In the genomic region with DNA sequence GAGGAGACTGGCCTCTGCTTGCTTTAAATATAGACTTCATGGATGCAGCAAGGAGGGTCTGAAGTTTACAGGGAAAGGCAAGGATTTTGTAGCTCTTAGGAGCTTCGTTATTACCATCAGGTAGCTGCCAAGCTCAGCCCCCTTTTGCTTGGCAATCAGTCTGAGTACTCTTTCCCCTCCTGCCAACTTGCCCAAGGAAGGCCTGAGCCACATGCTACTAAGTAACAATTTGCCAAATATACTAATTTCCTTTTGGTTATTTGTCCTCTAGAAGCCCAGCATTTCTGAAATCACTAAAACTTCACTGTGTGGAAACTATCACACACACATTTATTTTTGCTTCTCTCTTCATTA, we compare ENCODE assay signal across 17 cellular contexts.
DNase-seq lines count a peak whose midpoint lies in the region; ATAC-seq, FAIRE-seq and TF ChIP-seq lines count a peak whose summit lies in the region.
"Had no signal": no experiment of that assay in that cellular context is flagged by ENCODE, and none has a peak within 500 bp of the region (broad histone marks: within the 10 kb centered on the region; RNA-seq: fewer than 3 reads in every experiment).

No MANE protein-coding gene starts in this region.

- peaks cover 26% of the 10 kb centered on the region for H3K4me1 Mint-ChIP-seq in chondrocyte (ENCODE audit: low read depth)
- H3K4me1 Mint-ChIP-seq in naive thymus-derived CD8-positive, alpha-beta T cell = peaks cover 0 to 16% (median 3%) of the 10 kb centered on the region in 4 donors
- H3K4me1 Mint-ChIP-seq: memory B cell had no signal

- peaks cover 3% of the 10 kb centered on the region for H3K36me3 Mint-ChIP-seq in chondrocyte (ENCODE audit: low read depth)
- peaks cover 0 to 7% (median 0%) of the 10 kb centered on the region in 3 donors for H3K36me3 Mint-ChIP-seq in naive thymus-derived CD8-positive, alpha-beta T cell
- H3K36me3 Mint-ChIP-seq: activated naive CD8-positive, alpha-beta T cell; memory B cell had no signal

- H3K4me1 ChIP-seq in HepG2 (ENCODE audit: insufficient read depth, low read length) = peaks cover 34% of the 10 kb centered on the region
- peaks cover 0 to 4% (median 0%) of the 10 kb centered on the region in 4 donors for H3K4me1 ChIP-seq in right lobe of liver
- peaks cover 30% of the 10 kb centered on the region for H3K4me1 ChIP-seq in osteoblast (ENCODE audit: insufficient read depth, low read length)

- H3K9ac ChIP-seq in HepG2 (ENCODE audit: insufficient read depth, low read depth, low read length) = no peak overlapping the region

- BruUV-seq in HepG2 (replicated peaks; lab: Mats Ljungman, UMichigan) = no TSS peak

- H3K27ac ChIP-seq in HepG2 (ENCODE audit: extremely low read length, insufficient read depth, low read length) (no peak overlapping the region), right lobe of liver (no peak overlapping the region), osteoblast (ENCODE audit: low read depth, low read length) (peak overlapping the region; percentile 67)
- H3K27ac ChIP-seq: neutrophil had no signal

- in situ Hi-C loops in HepG2 (cut with HindIII; ENCODE audit: extremely low pct_ligation_motif_present, low pct_unique_long_range_greater_than_20kb) = no loop called here

- no peak for TF ChIP-seq EP300 in HepG2 (IDR thresholded peaks at IDR 0.05; ENCODE audit: low read depth in 2 of 2, low read length in 2 of 2)
- no peak for TF ChIP-seq EP300 in HepG2 (CRISPR knock-in tag; IDR thresholded peaks at IDR 0.05; ENCODE audit: borderline replicate concordance)

- peak overlapping the region; percentile 83 for H3K27ac Mint-ChIP-seq in chondrocyte (ENCODE audit: unreplicated experiment)
- H3K27ac Mint-ChIP-seq in naive thymus-derived CD8-positive, alpha-beta T cell = no peak overlapping the region
- H3K27ac Mint-ChIP-seq: activated naive CD8-positive, alpha-beta T cell; memory B cell had no signal

- DNase-seq in HepG2 (ENCODE audit: low spot score) = no peak
- DNase-seq in right lobe of liver = no peak
- DNase-seq in chondrocyte (ENCODE audit: low spot score) = no peak
- DNase-seq in osteoblast (ENCODE audit: insufficient read length, low spot score, missing footprints) = no peak
- no peak for DNase-seq in naive thymus-derived CD8-positive, alpha-beta T cell
- DNase-seq in NOMO-1 treated with dmso at 0.1 percent for 144 hours (lab: John Stamatoyannopoulos, UW; ENCODE audit: unreplicated experiment) = no peak
- DNase-seq in NCI-H1930 (lab: John Stamatoyannopoulos, UW) = no peak
- DNase-seq: activated CD4-positive, alpha-beta T cell treated with anti-CD3 and anti-CD28 coated beads for 48 hours; central memory CD4-positive, alpha-beta T cell; SHP77; T-helper 9 cell had no signal

- POLR2A ChIA-PET in HepG2 (lab: Yijun Ruan, JAX) = no interaction called here
- POLR2A ChIA-PET in naive thymus-derived CD8-positive, alpha-beta T cell (lab: Charles Lee) = no interaction called here

- peaks cover 14% of the 10 kb centered on the region for H3K9me3 Mint-ChIP-seq in chondrocyte (ENCODE audit: low read depth)
- H3K9me3 Mint-ChIP-seq in naive thymus-derived CD8-positive, alpha-beta T cell = peaks cover 0 to 25% (median 7%) of the 10 kb centered on the region in 9 donors

- WGBS in HepG2 (ENCODE audit: low lambda C conversion rate) = 0% methylated on average over 1 of the region's 1 CpG
- WGBS in right lobe of liver (ENCODE audit: insufficient coverage, low coverage, low lambda C conversion rate, missing lambda C conversion rate) = 36% methylated on average over 1 of the region's 1 CpG

- peaks cover 11% of the 10 kb centered on the region; the same call in 1 of the 2 replicates for H3K9me3 ChIP-seq in HepG2 (ENCODE audit: low read length)
- H3K9me3 ChIP-seq in right lobe of liver = no peaks in the 10 kb centered on the region
- H3K9me3 ChIP-seq in osteoblast (ENCODE audit: low read depth, low read length) = no peaks in the 10 kb centered on the region
- H3K9me3 ChIP-seq: A549, neutrophil had no signal

- H3K27me3 ChIP-seq in HepG2 (ENCODE audit: control insufficient read depth in 1 of 2, insufficient read depth in 2 of 2, low read length in 2 of 2) (no peaks in the 10 kb centered on the region), right lobe of liver (no peaks in the 10 kb centered on the region), osteoblast (ENCODE audit: insufficient read depth, low read length) (no peaks in the 10 kb centered on the region)
- H3K27me3 ChIP-seq: neutrophil had no signal

- ATAC-seq in HepG2 = no peak
- no peak for ATAC-seq in right lobe of liver
- no peak for ATAC-seq in naive thymus-derived CD8-positive, alpha-beta T cell
- no peak for ATAC-seq in GM19397 (IDR thresholded peaks at IDR 0.05; ENCODE audit: unreplicated experiment)
- ATAC-seq: A549 had no signal

- no peak for TF ChIP-seq CTCF in HepG2 (CRISPR knock-in tag; IDR thresholded peaks at IDR 0.05)
- no peak for TF ChIP-seq CTCF in right lobe of liver (IDR thresholded peaks at IDR 0.05)
- no peak for TF ChIP-seq CTCF in chondrocyte (IDR thresholded peaks at IDR 0.05)
- no peak for TF ChIP-seq CTCF in osteoblast (IDR thresholded peaks at IDR 0.05; ENCODE audit: extremely low read depth, low read depth, low read length)

- no peak for TF ChIP-seq RAD21 in HepG2 (CRISPR knock-in tag; IDR thresholded peaks at IDR 0.05)

- H4K20me1 ChIP-seq in HepG2 (ENCODE audit: insufficient read depth, low read length) = no peaks in the 10 kb centered on the region
- no peaks in the 10 kb centered on the region for H4K20me1 ChIP-seq in osteoblast (ENCODE audit: insufficient read depth, low read length)

- H3K36me3 ChIP-seq in HepG2 (replicated peaks in 1 of 2; ENCODE audit: control insufficient read depth in 1 of 2, insufficient read depth in 2 of 2, low read length in 2 of 2) (no peaks in the 10 kb centered on the region), right lobe of liver (no peaks in the 10 kb centered on the region), osteoblast (ENCODE audit: insufficient read depth, low read length) (no peaks in the 10 kb centered on the region)
- H3K36me3 ChIP-seq: neutrophil had no signal

- no peak overlapping the region for H3K4me3 Mint-ChIP-seq in chondrocyte (ENCODE audit: unreplicated experiment)
- H3K4me3 Mint-ChIP-seq in naive thymus-derived CD8-positive, alpha-beta T cell = no peak overlapping the region
- H3K4me3 Mint-ChIP-seq: activated naive CD8-positive, alpha-beta T cell; memory B cell had no signal

- H3K27me3 Mint-ChIP-seq in chondrocyte (ENCODE audit: low read depth) = no peaks in the 10 kb centered on the region
- H3K27me3 Mint-ChIP-seq in naive thymus-derived CD8-positive, alpha-beta T cell = peaks cover 3 to 39% (median 5%) of the 10 kb centered on the region in 5 donors

- peak overlapping the region; percentile 11 for H2AFZ ChIP-seq in HepG2 (ENCODE audit: low read length)
- H2AFZ ChIP-seq in osteoblast (ENCODE audit: low read length) = peak overlapping the region; percentile 85

- TF ChIP-seq POLR2A in HepG2 (IDR thresholded peaks at IDR 0.05; ENCODE audit: insufficient read depth in 1 of 2, low read depth in 2 of 2, low read length in 2 of 2) (no peak), right lobe of liver (IDR thresholded peaks at IDR 0.05) (no peak)

- H3K79me2 ChIP-seq in HepG2 (ENCODE audit: insufficient read depth, low read length) (no peaks in the 10 kb centered on the region), osteoblast (ENCODE audit: insufficient read depth, low read length) (no peaks in the 10 kb centered on the region)

- H3K4me3 ChIP-seq in HepG2 (replicated peaks in 1 of 3; ENCODE audit: insufficient read depth in 1 of 3, low read depth in 2 of 3, low read length in 3 of 3) (no peak overlapping the region), right lobe of liver (no peak overlapping the region), osteoblast (ENCODE audit: insufficient read depth, low read length) (no peak overlapping the region)
- H3K4me3 ChIP-seq: A549 had no signal

- no peak overlapping the region for H3K4me2 ChIP-seq in HepG2 (ENCODE audit: low read depth, low read length)
- peak overlapping the region; percentile 60 for H3K4me2 ChIP-seq in osteoblast (ENCODE audit: insufficient read depth, low read length)
- H3K4me2 ChIP-seq: A549 had no signal

- CTCF ChIA-PET in HepG2 (lab: Yijun Ruan, JAX; ENCODE audit: low intra/inter-chr PET ratio, low total read pairs) = no interaction called here

- FAIRE-seq in HepG2 (lab: Jason Lieb, UNC) = no peak
- FAIRE-seq: A549, HTR-8/SVneo had no signal

- intact Hi-C loops in HepG2 (cut with micrococcal nuclease; ENCODE audit: unreplicated experiment) = no loop called here
- intact Hi-C loops in right lobe of liver (cut with DNase I) = no loop called here

TF ChIP-seq in HepG2, 621 proteins besides CTCF, POLR2A, EP300 and RAD21 (continues in another document):
- TF ChIP-seq, protein P1, sequence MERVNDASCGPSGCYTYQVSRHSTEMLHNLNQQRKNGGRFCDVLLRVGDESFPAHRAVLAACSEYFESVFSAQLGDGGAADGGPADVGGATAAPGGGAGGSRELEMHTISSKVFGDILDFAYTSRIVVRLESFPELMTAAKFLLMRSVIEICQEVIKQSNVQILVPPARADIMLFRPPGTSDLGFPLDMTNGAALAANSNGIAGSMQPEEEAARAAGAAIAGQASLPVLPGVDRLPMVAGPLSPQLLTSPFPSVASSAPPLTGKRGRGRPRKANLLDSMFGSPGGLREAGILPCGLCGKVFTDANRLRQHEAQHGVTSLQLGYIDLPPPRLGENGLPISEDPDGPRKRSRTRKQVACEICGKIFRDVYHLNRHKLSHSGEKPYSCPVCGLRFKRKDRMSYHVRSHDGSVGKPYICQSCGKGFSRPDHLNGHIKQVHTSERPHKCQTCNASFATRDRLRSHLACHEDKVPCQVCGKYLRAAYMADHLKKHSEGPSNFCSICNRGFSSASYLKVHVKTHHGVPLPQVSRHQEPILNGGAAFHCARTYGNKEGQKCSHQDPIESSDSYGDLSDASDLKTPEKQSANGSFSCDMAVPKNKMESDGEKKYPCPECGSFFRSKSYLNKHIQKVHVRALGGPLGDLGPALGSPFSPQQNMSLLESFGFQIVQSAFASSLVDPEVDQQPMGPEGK (CRISPR knock-in tag; IDR thresholded peaks at IDR 0.05) = no peak
- TF ChIP-seq CBX2 (IDR thresholded peaks at IDR 0.05; ENCODE audit: low read depth, low read length) = no peak
- TF ChIP-seq CBX2 (CRISPR knock-in tag; IDR thresholded peaks at IDR 0.05; ENCODE audit: low read depth) = no peak
- TF ChIP-seq TFDP2 (CRISPR knock-in tag; IDR thresholded peaks at IDR 0.05) = no peak
